In the genomic region with DNA sequence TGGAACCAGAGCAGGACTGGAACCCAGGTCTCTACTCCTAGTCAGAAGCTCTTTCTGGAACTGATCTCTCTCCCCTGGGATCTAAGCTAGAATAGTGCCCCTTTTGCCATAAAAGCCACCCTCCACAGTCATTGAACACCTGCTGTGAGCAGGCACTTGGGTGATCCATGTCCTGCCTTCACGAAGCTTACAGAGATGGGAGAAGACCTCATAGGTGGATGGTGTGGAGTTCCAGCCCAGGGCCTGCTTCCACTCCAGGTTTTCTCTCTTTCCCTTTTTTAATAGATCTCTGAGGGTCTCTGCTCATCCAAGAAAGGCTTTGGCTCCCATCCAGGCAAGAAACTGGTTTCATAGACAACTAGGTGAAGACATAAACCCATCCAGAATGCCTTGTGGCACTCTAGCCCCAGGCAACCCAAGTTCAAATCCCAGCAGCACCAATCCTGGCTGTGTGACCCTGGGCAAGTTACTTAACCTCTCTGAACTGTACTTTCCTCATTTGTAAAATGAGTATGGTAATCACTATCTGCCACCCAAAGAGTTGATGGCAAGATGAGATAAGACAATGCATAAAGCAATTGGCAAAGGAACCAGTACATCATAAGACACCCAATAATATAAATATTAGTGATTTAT, we compare ENCODE assay signal across 21 cellular contexts. TPM values are rescaled to one million over a fixed set of nuclear protein-coding genes. Genes with fewer than 3 reads are reported as not detected.
"Had no signal": no experiment of that assay in that cellular context is flagged by ENCODE, and none has a peak within 500 bp of the region (broad histone marks: within the 10 kb centered on the region; RNA-seq: fewer than 3 reads in every experiment).

No MANE protein-coding gene starts in this region.

- H3K4me3 ChIP-seq: dorsolateral prefrontal cortex, heart left ventricle, ovary, spleen, tibial artery, upper lobe of left lung, uterus had no signal

- H3K9me3 ChIP-seq: ovary, upper lobe of left lung, uterus had no signal

- ATAC-seq: esophagus mucosa; heart left ventricle; naive thymus-derived CD4-positive, alpha-beta T cell; right cardiac atrium; stimulated activated memory B cell treated with anti-CD40 and anti-IgM and Interleukin-4, amounts not matched to agents 10 μg/mL and 1 μg/mL and 100 μg/mL, for 72 hours had no signal

- H3K4me1 ChIP-seq: heart left ventricle, tibial artery, uterus had no signal

- FAIRE-seq: endometrium, frontal cortex, islet of Langerhans had no signal

- DNase-seq: cortex of kidney; dorsolateral prefrontal cortex; effector memory CD4-positive, alpha-beta T cell; hippocampal formation; kidney glomerular epithelial cell; naive thymus-derived CD4-positive, alpha-beta T cell; ovary; spleen; stimulated activated CD4-positive, alpha-beta T cell treated with anti-CD3 and anti-CD28 coated beads, Interleukin-15, amount 100 ng/mL, for 24 hours; stimulated activated CD4-positive, alpha-beta T cell treated with anti-CD3 and anti-CD28 coated beads, Interleukin-1b, Interleukin-23, amount 100 ng/mL, for 48 hours; stimulated activated CD4-positive, alpha-beta T cell treated with anti-CD3 and anti-CD28 coated beads, Interleukin-4, amount 100 ng/mL, for 24 hours; tibial artery; uterus had no signal

- H3K36me3 ChIP-seq: heart left ventricle, ovary, upper lobe of left lung, uterus had no signal

- H3K27ac ChIP-seq: dorsolateral prefrontal cortex, heart left ventricle, ovary, spleen, tibial artery, upper lobe of left lung, uterus had no signal

- H3K27me3 ChIP-seq: dorsolateral prefrontal cortex, ovary, tibial artery, upper lobe of left lung, uterus had no signal

RNA-seq across cellular contexts. Expression of gene TMEM51, which starts 46.4 kb away (rescaled TPM):
- polyA plus RNA-seq: naive thymus-derived CD4-positive, alpha-beta T cell had no signal
